ENCODE assay signal across 21 cellular contexts in genomic region chr4:81255524-81255923, GRCh38. TPM values are rescaled to one million over a fixed set of nuclear protein-coding genes. Genes with fewer than 3 reads are reported as not detected.
DNase-seq lines count a peak whose midpoint lies in the region; ATAC-seq and TF ChIP-seq lines count a peak whose summit lies in the region.
"Had no signal": no experiment of that assay in that cellular context is flagged by ENCODE, and none has a peak within 500 bp of the region (broad histone marks: within the 10 kb centered on the region; RNA-seq: fewer than 3 reads in every experiment).

No MANE protein-coding gene starts in this region.

- peak overlapping the region; percentile 45 for H3K4me2 ChIP-seq in fibroblast of lung (ENCODE audit: extremely low read depth, insufficient read depth, low read length)

- no peak for ATAC-seq in GM18870 (IDR thresholded peaks at IDR 0.05; ENCODE audit: unreplicated experiment)
- ATAC-seq: activated CD8-positive, alpha-beta memory T cell treated with anti-CD3 and anti-CD28 coated beads, Interleukin-2, amount 10 ng/mL, durations not matched to agents 7 days and 5 days; body of pancreas; gastrocnemius medialis; right lobe of liver had no signal

- H3K79me2 ChIP-seq in fibroblast of lung (ENCODE audit: control insufficient read depth, insufficient read depth, low read length) = no peaks in the 10 kb centered on the region

- H2AFZ ChIP-seq in fibroblast of lung (ENCODE audit: low read length) = no peak overlapping the region

- TF ChIP-seq CTCF in fibroblast of lung (conservative IDR thresholded peaks at IDR 0.05 in 1 of 2, IDR thresholded peaks at IDR 0.05 in 1 of 2; ENCODE audit: low read depth in 1 of 2, low read length in 2 of 2) (no peak), WERI-Rb-1 (IDR thresholded peaks at IDR 0.05; ENCODE audit: low read depth, low read length) (no peak)

- DNase-seq in ELR (ENCODE audit: low read depth) (peak; percentile 1), SJSA1 (ENCODE audit: low read depth in 1 of 2, low spot score in 2 of 2) (peak in 1 of 2 experiments; percentile 48), fibroblast of lung (ENCODE audit: low read depth in 2 of 2) (peak; percentile 77 to 87), skeletal muscle cell (ENCODE audit: low read depth) (peak; percentile 65), NCI-H774 (lab: John Stamatoyannopoulos, UW) (no peak), dermis blood vessel endothelial cell (no peak), WERI-Rb-1 (no peak)
- DNase-seq: activated CD4-positive, CD25-positive, alpha-beta regulatory T cell; activated CD8-positive, alpha-beta memory T cell treated with anti-CD3 and anti-CD28 coated beads, Interleukin-2, amount 10 ng/mL, durations not matched to agents 7 days and 5 days; activated effector memory CD4-positive, alpha-beta T cell treated with anti-CD3 and anti-CD28 coated beads, Interleukin-2, amount 50 U/mL, for 16 hours; body of pancreas; CD8-positive, alpha-beta memory T cell; effector CD8-positive, alpha-beta T cell; gastrocnemius medialis; HFFc6; NCI-H2107; right lobe of liver; trophoblast cell had no signal

- H4K20me1 ChIP-seq in fibroblast of lung (ENCODE audit: control insufficient read depth, extremely low read depth, insufficient read depth, low read length) = no peaks in the 10 kb centered on the region

- no peaks in the 10 kb centered on the region for H3K27me3 ChIP-seq in SJSA1 (replicated peaks)
- H3K27me3 ChIP-seq in fibroblast of lung (ENCODE audit: control insufficient read depth, insufficient read depth, low read length) = no peaks in the 10 kb centered on the region
- H3K27me3 ChIP-seq in WERI-Rb-1 (ENCODE audit: insufficient read depth, low read depth, severe bottlenecking) = no peaks in the 10 kb centered on the region
- H3K27me3 ChIP-seq: body of pancreas, gastrocnemius medialis, right lobe of liver had no signal

- H3K4me1 ChIP-seq in SJSA1 (replicated peaks) = peaks cover 18% of the 10 kb centered on the region
- peaks cover 6% of the 10 kb centered on the region for H3K4me1 ChIP-seq in fibroblast of lung (ENCODE audit: control insufficient read depth, extremely low read depth, insufficient read depth, low read length)
- H3K4me1 ChIP-seq: body of pancreas, gastrocnemius medialis, right lobe of liver had no signal

- no peak overlapping the region for H3K9ac ChIP-seq in fibroblast of lung (ENCODE audit: insufficient read depth, low read length)

- H3K4me3 ChIP-seq in SJSA1 = no peak overlapping the region
- H3K4me3 ChIP-seq in fibroblast of lung (replicated peaks in 1 of 4; ENCODE audit: control extremely low read depth in 1 of 4, insufficient read depth in 1 of 4, low read depth in 3 of 4, low read length in 4 of 4) = no peak overlapping the region
- no peak overlapping the region for H3K4me3 ChIP-seq in skeletal muscle cell (ENCODE audit: low read depth, low read length)
- H3K4me3 ChIP-seq in WERI-Rb-1 (ENCODE audit: low read depth, low read length) = no peak overlapping the region
- H3K4me3 ChIP-seq: body of pancreas, gastrocnemius medialis, right lobe of liver had no signal

- H3K27ac ChIP-seq in SJSA1 (peak overlapping the region; percentile 49), fibroblast of lung (ENCODE audit: insufficient read depth, low read length) (no peak overlapping the region), WERI-Rb-1 (no peak overlapping the region)
- H3K27ac ChIP-seq: gastrocnemius medialis, right lobe of liver, RWPE1 had no signal

- no peaks in the 10 kb centered on the region for H3K9me3 ChIP-seq in SJSA1 (replicated peaks)
- no peaks in the 10 kb centered on the region for H3K9me3 ChIP-seq in fibroblast of lung (ENCODE audit: control insufficient read depth, insufficient read depth, low read depth, low read length)
- no peaks in the 10 kb centered on the region for H3K9me3 ChIP-seq in WERI-Rb-1 (ENCODE audit: severe bottlenecking)
- H3K9me3 ChIP-seq: body of pancreas, gastrocnemius medialis, right lobe of liver had no signal

- H3K36me3 ChIP-seq in SJSA1 (no peaks in the 10 kb centered on the region), fibroblast of lung (ENCODE audit: control insufficient read depth, insufficient read depth, low read length) (no peaks in the 10 kb centered on the region), WERI-Rb-1 (no peaks in the 10 kb centered on the region)
- H3K36me3 ChIP-seq: gastrocnemius medialis, right lobe of liver had no signal

RNA-seq across cellular contexts. Expression of gene PRKG2, which starts 40.5 kb away (rescaled TPM):
- 0.03 TPM in 1 of 2 replicates, not detected in the other for total RNA-seq in SJSA1 (2014; rRNA removed; shearing (Covaris generic))
- total RNA-seq in fibroblast of lung (17.5 and 26.5 TPM in 2 replicates), dermis blood vessel endothelial cell (under 0.01 TPM in 1 of 2 replicates, not detected in the other)
- polyA plus RNA-seq in fibroblast of lung = 2.8 and 8.6 TPM in 2 replicates
- 2.8 and 7.8 TPM in 2 replicates for polyA plus RNA-seq in fibroblast of lung (2012)
- 3.7 and 4.2 TPM in 2 replicates for polyA minus RNA-seq in fibroblast of lung (ENCODE audit: low replicate concordance)
- total RNA-seq: G401, HFFc6 had no signal

Comparison
In these comparisons a context has a peak if more than half of its experiments do, and no peak if none do; other contexts are left out.
1. DNase-seq: peak in ELR (single experiment), fibroblast of lung (2 of 2) and skeletal muscle cell (single experiment); none in NCI-H774 (single experiment), dermis blood vessel endothelial cell (single experiment) and WERI-Rb-1 (single experiment).
2. RNA of gene PRKG2, which starts 40.5 kb away (total RNA-seq): 17.5 to 26.5 TPM in fibroblast of lung; 0.03 TPM in SJSA1 and under 0.01 TPM in dermis blood vessel endothelial cell; every median in the first group is over 10 times any median in the second.